Comparison of ENCODE assay signal across 25 cellular contexts in the genomic region with DNA sequence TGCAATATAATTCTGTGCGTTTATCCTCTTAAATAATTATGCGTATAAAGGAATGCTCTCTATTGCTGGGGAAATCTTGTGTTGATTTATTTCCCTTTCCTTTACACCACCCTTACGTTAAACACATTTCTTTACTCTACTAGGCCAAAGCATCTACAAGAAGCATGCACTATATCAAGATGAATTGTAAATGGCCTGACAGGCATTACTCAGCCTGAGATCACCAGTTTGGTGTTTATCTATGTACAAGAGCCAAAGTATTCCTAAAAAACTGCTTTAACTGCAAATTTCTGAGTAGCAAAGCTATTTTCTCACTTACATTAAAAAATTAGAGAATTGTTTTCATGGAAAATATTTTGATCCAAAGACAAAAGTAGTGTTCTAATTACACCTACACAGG.
DNase-seq lines count a peak whose midpoint lies in the region; ATAC-seq, FAIRE-seq and TF ChIP-seq lines count a peak whose summit lies in the region.
"Had no signal": no experiment of that assay in that cellular context is flagged by ENCODE, and none has a peak within 500 bp of the region (broad histone marks: within the 10 kb centered on the region; RNA-seq: fewer than 3 reads in every experiment).

No MANE protein-coding gene starts in this region.

- H3K4me1 ChIP-seq in astrocyte (ENCODE audit: insufficient read depth, low read length) = no peaks in the 10 kb centered on the region
- H3K4me1 ChIP-seq: Caco-2, HAP-1 had no signal

- no peaks in the 10 kb centered on the region for H3K4me1 Mint-ChIP-seq in astrocyte (ENCODE audit: low read depth, unreplicated experiment)
- H3K4me1 Mint-ChIP-seq in endothelial cell (ENCODE audit: unreplicated experiment) = no peaks in the 10 kb centered on the region
- H3K4me1 Mint-ChIP-seq: B cell had no signal

- no peak overlapping the region for H3K4me3 Mint-ChIP-seq in astrocyte (ENCODE audit: unreplicated experiment)
- no peak overlapping the region for H3K4me3 Mint-ChIP-seq in endothelial cell (ENCODE audit: unreplicated experiment)
- H3K4me3 Mint-ChIP-seq: B cell; CD8-positive, alpha-beta T cell had no signal

- FAIRE-seq in astrocyte (lab: Jason Lieb, UNC) = no peak

- H3K4me3 ChIP-seq in astrocyte (ENCODE audit: insufficient read depth, low read depth, low read length) = no peak overlapping the region
- H3K4me3 ChIP-seq: HAP-1 had no signal

- DNase-seq in M059J (ENCODE audit: low read depth) (peak; percentile 22), astrocyte (ENCODE audit: low read depth) (peak; percentile 11), fibroblast of gingiva (ENCODE audit: low read depth) (peak; percentile 6), OCI-M2 (lab: John Stamatoyannopoulos, UW; ENCODE audit: unreplicated experiment) (no peak), endothelial cell (ENCODE audit: low spot score) (no peak), DMS153 (lab: John Stamatoyannopoulos, UW) (no peak)
- DNase-seq: Caco-2; CD8-positive, alpha-beta T cell; DMS79; GOT3; Karpas-422; MV-4-11; NCI-H1105; NCI-H1436 treated with DMSO at 0.1 percent for 48 hours; NCI-H1930; NCI-H446; NCI-H524 treated with DMSO at 0.1 percent for 48 hours; NCI-H82; NK-92 treated with Interleukin-12 subunit alpha and Interleukin-12 subunit beta, amount 100 ng/mL, for 24 hours; SHP77 treated with DMSO at 0.1 percent for 48 hours had no signal

- H3K27ac Mint-ChIP-seq in astrocyte (ENCODE audit: unreplicated experiment) (no peak overlapping the region), endothelial cell (ENCODE audit: unreplicated experiment) (no peak overlapping the region)
- H3K27ac Mint-ChIP-seq: B cell; CD8-positive, alpha-beta T cell had no signal

- H3K36me3 ChIP-seq in astrocyte (ENCODE audit: insufficient read depth, low read length) = no peaks in the 10 kb centered on the region
- H3K36me3 ChIP-seq: HAP-1 had no signal

- H2AFZ ChIP-seq in astrocyte (ENCODE audit: low read depth, low read length) = no peak overlapping the region

- no peaks in the 10 kb centered on the region for H3K27me3 ChIP-seq in astrocyte (ENCODE audit: insufficient read depth, low read length)

- ATAC-seq in GM19328 (IDR thresholded peaks at IDR 0.05; ENCODE audit: unreplicated experiment) = no peak
- ATAC-seq: CD8-positive, alpha-beta T cell had no signal

- no peak overlapping the region for H3K27ac ChIP-seq in astrocyte (ENCODE audit: low read depth, low read length)
- H3K27ac ChIP-seq: C4-2B, RWPE1 had no signal

- peaks cover 3% of the 10 kb centered on the region for H3K9me3 Mint-ChIP-seq in astrocyte (ENCODE audit: unreplicated experiment)
- H3K9me3 Mint-ChIP-seq in endothelial cell (ENCODE audit: unreplicated experiment) = no peaks in the 10 kb centered on the region

- H3K36me3 Mint-ChIP-seq in astrocyte (ENCODE audit: low read depth, unreplicated experiment) (no peaks in the 10 kb centered on the region), endothelial cell (ENCODE audit: low read depth, unreplicated experiment) (no peaks in the 10 kb centered on the region)
- H3K36me3 Mint-ChIP-seq: CD8-positive, alpha-beta T cell had no signal

- no peak overlapping the region for H3K4me2 ChIP-seq in astrocyte (ENCODE audit: low read length)

- H3K79me2 ChIP-seq in astrocyte (ENCODE audit: insufficient read depth, low read length) = no peaks in the 10 kb centered on the region

- H4K20me1 ChIP-seq in astrocyte (ENCODE audit: insufficient read depth, low read length) = no peaks in the 10 kb centered on the region

- no peaks in the 10 kb centered on the region for H3K9me3 ChIP-seq in astrocyte (ENCODE audit: insufficient read depth, low read depth, low read length)
- H3K9me3 ChIP-seq: Caco-2, HAP-1 had no signal

- H3K9ac ChIP-seq in astrocyte (ENCODE audit: low read length) = no peak overlapping the region

- TF ChIP-seq CTCF in astrocyte (IDR thresholded peaks at IDR 0.05; ENCODE audit: insufficient read depth, low read depth, low read length) = no peak
- TF ChIP-seq CTCF in endothelial cell (IDR thresholded peaks at IDR 0.05; ENCODE audit: unreplicated experiment) = no peak

- no peaks in the 10 kb centered on the region for H3K27me3 Mint-ChIP-seq in astrocyte (ENCODE audit: low read depth, unreplicated experiment)
- H3K27me3 Mint-ChIP-seq in endothelial cell (ENCODE audit: unreplicated experiment) = no peaks in the 10 kb centered on the region
- H3K27me3 Mint-ChIP-seq: B cell had no signal

Comparison
In these comparisons a context has a peak if more than half of its experiments do, and no peak if none do; other contexts are left out.
1. DNase-seq: peak in M059J (single experiment), astrocyte (single experiment) and fibroblast of gingiva (single experiment); none in OCI-M2 (single experiment), endothelial cell (single experiment) and DMS153 (single experiment).